22 cellular contexts compared by ENCODE assay signal in the genomic region with DNA sequence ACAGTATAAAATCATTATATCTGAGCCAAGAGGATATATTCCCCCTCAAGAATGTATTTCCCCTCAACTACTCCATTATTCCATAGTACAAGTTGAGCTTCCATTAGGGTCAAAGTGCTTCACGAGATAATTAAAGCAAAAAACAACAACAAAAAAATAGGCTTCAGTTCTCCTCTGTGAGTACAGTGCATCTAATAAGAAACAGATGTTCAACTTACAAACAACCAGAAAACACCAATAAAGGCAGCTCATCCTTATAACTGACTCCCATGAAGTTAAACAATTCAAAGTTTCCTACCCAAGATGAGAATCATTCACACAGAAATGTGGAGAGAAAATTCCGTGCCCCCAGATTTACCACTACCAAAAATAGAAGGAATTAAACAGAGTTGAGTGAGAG.
DNase-seq lines count a peak whose midpoint lies in the region; ATAC-seq and TF ChIP-seq lines count a peak whose summit lies in the region.
"Had no signal": no experiment of that assay in that cellular context is flagged by ENCODE, and none has a peak within 500 bp of the region (broad histone marks: within the 10 kb centered on the region; RNA-seq: fewer than 3 reads in every experiment).

No MANE protein-coding gene starts in this region.

- no peak overlapping the region for H3K27ac ChIP-seq in OCI-LY7 (ENCODE audit: low read depth, low read length, poor library complexity, severe bottlenecking)
- H3K27ac ChIP-seq: BLaER1 treated with 17β-estradiol and CSF1 and Interleukin-3, amounts not matched to agents 10 nM and 100 nM; RWPE1 had no signal

- TF ChIP-seq CTCF in OCI-LY7 (conservative IDR thresholded peaks at IDR 0.05; ENCODE audit: low read length) (no peak), nephron progenitor cell (IDR thresholded peaks at IDR 0.05) (no peak)

- H3K4me3 ChIP-seq in OCI-LY7 (ENCODE audit: low read depth, low read length, poor library complexity, severe bottlenecking): no peak overlapping the region
- H3K4me3 ChIP-seq: BLaER1 treated with 17β-estradiol and CSF1 and Interleukin-3, amounts not matched to agents 10 nM and 100 nM; K562 had no signal

- ATAC-seq in GM18517 (IDR thresholded peaks at IDR 0.05; ENCODE audit: unreplicated experiment) (no peak), HG02870 (IDR thresholded peaks at IDR 0.05; ENCODE audit: unreplicated experiment) (no peak)
- ATAC-seq: CD8-positive, alpha-beta T cell; K562; PC-3 had no signal

- H3K4me1 Mint-ChIP-seq in nephron progenitor cell: peaks cover 9% of the 10 kb centered on the region
- H3K4me1 Mint-ChIP-seq in activated CD4-positive, alpha-beta memory T cell treated with anti-CD3 and anti-CD28 coated beads, Interleukin-2, amount 10 ng/mL, durations not matched to agents 7 days and 5 days: no peaks in the 10 kb centered on the region

- H3K27me3 Mint-ChIP-seq in nephron progenitor cell (ENCODE audit: low read depth, poor library complexity): no peaks in the 10 kb centered on the region
- H3K27me3 Mint-ChIP-seq in activated CD4-positive, alpha-beta memory T cell treated with anti-CD3 and anti-CD28 coated beads, Interleukin-2, amount 10 ng/mL, durations not matched to agents 7 days and 5 days: no peaks in the 10 kb centered on the region

- DNase-seq in AG08395 (ENCODE audit: low spot score) (peak; percentile 7), OCI-LY7 (ENCODE audit: low spot score) (no peak), fibroblast of gingiva (ENCODE audit: low read depth) (peak; percentile 26), nephron progenitor cell (no peak), AG08396 (ENCODE audit: low spot score) (no peak)
- no peak for DNase-seq in activated CD4-positive, alpha-beta memory T cell treated with anti-CD3 and anti-CD28 coated beads, Interleukin-2, amount 10 ng/mL, durations not matched to agents 7 days and 5 days
- DNase-seq: 8988T; Calu3; CD8-positive, alpha-beta T cell; EL; NCI-H1105 treated with DMSO at 0.1 percent for 48 hours; NCI-H1694; NCI-H2107; NCI-H524; NCI-H82; PC-3; SIG-M5 had no signal

- H4K20me1 ChIP-seq in OCI-LY7 (ENCODE audit: insufficient read depth, low read length): no peaks in the 10 kb centered on the region
- H4K20me1 ChIP-seq: BLaER1 treated with 17β-estradiol and CSF1 and Interleukin-3, amounts not matched to agents 10 nM and 100 nM had no signal

- H3K9me2 ChIP-seq in OCI-LY7 (ENCODE audit: insufficient read depth, low read length): no peaks in the 10 kb centered on the region

- peaks cover 4% of the 10 kb centered on the region for H3K36me3 Mint-ChIP-seq in nephron progenitor cell (ENCODE audit: low read depth)
- no peaks in the 10 kb centered on the region for H3K36me3 Mint-ChIP-seq in activated CD4-positive, alpha-beta memory T cell treated with anti-CD3 and anti-CD28 coated beads, Interleukin-2, amount 10 ng/mL, durations not matched to agents 7 days and 5 days (ENCODE audit: low read depth)
- H3K36me3 Mint-ChIP-seq: CD8-positive, alpha-beta T cell had no signal

- no peak overlapping the region for H3K4me2 ChIP-seq in OCI-LY7 (ENCODE audit: low read length)
- H3K4me2 ChIP-seq: BLaER1 treated with 17β-estradiol and CSF1 and Interleukin-3, amounts not matched to agents 10 nM and 100 nM had no signal

- no peaks in the 10 kb centered on the region for H3K9me3 ChIP-seq in OCI-LY7 (ENCODE audit: low read length)
- H3K9me3 ChIP-seq: BLaER1 treated with 17β-estradiol and CSF1 and Interleukin-3, amounts not matched to agents 10 nM and 100 nM had no signal

- H3K9me3 Mint-ChIP-seq in nephron progenitor cell: peaks cover 3% of the 10 kb centered on the region
- no peaks in the 10 kb centered on the region for H3K9me3 Mint-ChIP-seq in activated CD4-positive, alpha-beta memory T cell treated with anti-CD3 and anti-CD28 coated beads, Interleukin-2, amount 10 ng/mL, durations not matched to agents 7 days and 5 days
- H3K9me3 Mint-ChIP-seq: CD8-positive, alpha-beta T cell had no signal

- intact Hi-C loops in OCI-LY7 (cut with micrococcal nuclease; ENCODE audit: unreplicated experiment): no loop called here

- H3K27ac Mint-ChIP-seq in nephron progenitor cell: peak overlapping the region; percentile 50
- no peak overlapping the region for H3K27ac Mint-ChIP-seq in activated CD4-positive, alpha-beta memory T cell treated with anti-CD3 and anti-CD28 coated beads, Interleukin-2, amount 10 ng/mL, durations not matched to agents 7 days and 5 days
- H3K27ac Mint-ChIP-seq: CD8-positive, alpha-beta T cell had no signal

- peak overlapping the region; percentile 25; the same call in 1 of the 2 replicates for H2AFZ ChIP-seq in OCI-LY7 (ENCODE audit: low read length)

- CTCF ChIA-PET in OCI-LY7 (lab: Charles Lee; ENCODE audit: unreplicated experiment): no interaction called here
- CTCF ChIA-PET in activated CD4-positive, alpha-beta memory T cell treated with anti-CD3 and anti-CD28 coated beads, Interleukin-2, amount 10 ng/mL, durations not matched to agents 7 days and 5 days (lab: Charles Lee): no interaction called here

- no TSS peak for BruUV-seq in OCI-LY7 (replicated peaks; lab: Mats Ljungman, UMichigan)

- POLR2A ChIA-PET in OCI-LY7 (lab: Charles Lee): interaction anchor here (0.6 kb wide), 1 partner anchor 16 kb away, joined by 3 read pairs; no protein-coding TSS in a partner anchor
- POLR2A ChIA-PET in activated CD4-positive, alpha-beta memory T cell treated with anti-CD3 and anti-CD28 coated beads, Interleukin-2, amount 10 ng/mL, durations not matched to agents 7 days and 5 days (lab: Charles Lee): no interaction called here

- H3K79me2 ChIP-seq in OCI-LY7 (ENCODE audit: insufficient read depth, low read depth, low read length): no peaks in the 10 kb centered on the region

- H3K4me3 Mint-ChIP-seq in nephron progenitor cell: no peak overlapping the region
- no peak overlapping the region for H3K4me3 Mint-ChIP-seq in activated CD4-positive, alpha-beta memory T cell treated with anti-CD3 and anti-CD28 coated beads, Interleukin-2, amount 10 ng/mL, durations not matched to agents 7 days and 5 days
- H3K4me3 Mint-ChIP-seq: CD8-positive, alpha-beta T cell had no signal

- H3K36me3 ChIP-seq in OCI-LY7 (ENCODE audit: insufficient read depth, low read length): no peaks in the 10 kb centered on the region
- H3K36me3 ChIP-seq: BLaER1 treated with 17β-estradiol and CSF1 and Interleukin-3, amounts not matched to agents 10 nM and 100 nM had no signal

- H3K4me1 ChIP-seq in OCI-LY7 (ENCODE audit: insufficient read depth, low read length, poor library complexity, severe bottlenecking): no peaks in the 10 kb centered on the region
- H3K4me1 ChIP-seq: BLaER1 treated with 17β-estradiol and CSF1 and Interleukin-3, amounts not matched to agents 10 nM and 100 nM had no signal

Comparison
In these comparisons a context has a peak if more than half of its experiments do, and no peak if none do; other contexts are left out.
1. DNase-seq: peak in AG08395 (single experiment) and fibroblast of gingiva (single experiment); none in OCI-LY7 (single experiment), nephron progenitor cell (single experiment), activated CD4-positive, alpha-beta memory T cell treated with anti-CD3 and anti-CD28 coated beads, Interleukin-2, amount 10 ng/mL, durations not matched to agents 7 days and 5 days (single experiment) and AG08396 (single experiment).